17 cellular contexts compared by ENCODE assay signal in genomic region chr2:159297042-159297707, GRCh38. TPM values are rescaled to one million over a fixed set of nuclear protein-coding genes. Genes with fewer than 3 reads are reported as not detected.
DNase-seq lines count a peak whose midpoint lies in the region; ATAC-seq, FAIRE-seq and TF ChIP-seq lines count a peak whose summit lies in the region.
"Had no signal": no experiment of that assay in that cellular context is flagged by ENCODE, and none has a peak within 500 bp of the region (broad histone marks: within the 10 kb centered on the region; RNA-seq: fewer than 3 reads in every experiment).

No MANE protein-coding gene starts in this region.

- CTCF ChIA-PET in A549 (lab: Yijun Ruan, JAX): no interaction called here
- CTCF ChIA-PET in PC-3 (lab: Charles Lee): interaction anchor here (0.5 kb wide), 1 partner anchor 18 kb away, joined by 3 read pairs; no protein-coding TSS in a partner anchor

- H3K4me2 ChIP-seq in A549 (no peak overlapping the region), PC-3 (ENCODE audit: low read length) (no peak overlapping the region)

- FAIRE-seq in A549 (lab: Jason Lieb, UNC) (no peak), HTR-8/SVneo (lab: Jason Lieb, UNC) (no peak), GM12892 (lab: Jason Lieb, UNC) (no peak)
- FAIRE-seq: GM18507, H1 had no signal

- H3K27me3 ChIP-seq in PC-3 (ENCODE audit: low read length) (no peaks in the 10 kb centered on the region), esophagus (ENCODE audit: control insufficient read depth in 1 of 2, insufficient read depth in 2 of 2, low read length in 2 of 2) (no peaks in the 10 kb centered on the region)
- H3K27me3 ChIP-seq: MG63 had no signal

- H3K9ac ChIP-seq in PC-3 (ENCODE audit: low read length): no peak overlapping the region

- BruUV-seq in PC-3 (replicated peaks; lab: Mats Ljungman, UMichigan): no TSS peak

- TF ChIP-seq CTCF in A549 (IDR thresholded peaks at IDR 0.05) (no peak), PC-3 (conservative IDR thresholded peaks at IDR 0.05; ENCODE audit: low read depth, low read length) (no peak)

- H3K27me3 Mint-ChIP-seq in natural killer cell treated with Interleukin-12 subunit alpha and Interleukin-12 subunit beta and Interleukin-15 and Interleukin-18, amount 100 ng/mL, for 72 hours: peaks cover 0 to 2% of the 10 kb centered on the region in 2 donors

- H3K27ac ChIP-seq in A549: no peak overlapping the region
- no peak overlapping the region for H3K27ac ChIP-seq in PC-3 (ENCODE audit: low read length)
- peak overlapping the region; percentile 40 to 44 for H3K27ac ChIP-seq in esophagus (ENCODE audit: low read depth in 2 of 2, low read length in 1 of 2)

- H3K9me3 Mint-ChIP-seq in natural killer cell treated with Interleukin-12 subunit alpha and Interleukin-12 subunit beta and Interleukin-15 and Interleukin-18, amount 100 ng/mL, for 72 hours: no peaks in the 10 kb centered on the region

- DNase-seq in A549 (ENCODE audit: low read depth in 1 of 2, low spot score in 1 of 2) (no peak), DMS53 treated with DMSO at 0.1 percent for 48 hours (lab: John Stamatoyannopoulos, UW; ENCODE audit: unreplicated experiment) (peak; percentile 56), PC-3 (peak; percentile 48), HTR-8/SVneo (ENCODE audit: insufficient read length, low spot score) (no peak), GM12892 (ENCODE audit: insufficient read length) (no peak)
- no peak for DNase-seq in natural killer cell treated with Interleukin-12 subunit alpha and Interleukin-12 subunit beta and Interleukin-15 and Interleukin-18, amount 100 ng/mL, for 72 hours (ENCODE audit: low spot score)
- DNase-seq: Caco-2, MG63, NCI-H1092 treated with DMSO at 0.1 percent for 48 hours, NCI-H2081 treated with DMSO at 0.1 percent for 48 hours, NCI-H345, NCI-H69, SW 1271 had no signal

- no peaks in the 10 kb centered on the region for H3F3A ChIP-seq in PC-3 (ENCODE audit: low read length, unreplicated experiment)

- TF ChIP-seq POLR2A in A549 (IDR thresholded peaks at IDR 0.05; ENCODE audit: low read length) (no peak), GM12892 (IDR thresholded peaks at IDR 0.05; ENCODE audit: low read depth, low read length) (no peak)

- H3K9me3 ChIP-seq in A549 (no peaks in the 10 kb centered on the region), PC-3 (ENCODE audit: low read length) (no peaks in the 10 kb centered on the region), esophagus (ENCODE audit: control insufficient read depth in 2 of 2, insufficient read depth in 1 of 2, low read depth in 1 of 2, low read length in 1 of 2) (no peaks in the 10 kb centered on the region)
- H3K9me3 ChIP-seq: Caco-2 had no signal

- ATAC-seq in A549: peak; percentile 64 to 71; a peak in 5 of 6 replicates
- no peak for ATAC-seq in PC-3
- ATAC-seq in natural killer cell treated with Interleukin-12 subunit alpha and Interleukin-12 subunit beta and Interleukin-15 and Interleukin-18, amount 100 ng/mL, for 72 hours: no peak
- ATAC-seq: Panc1 had no signal

- H3K79me2 ChIP-seq in PC-3 (ENCODE audit: low read length): no peaks in the 10 kb centered on the region

- no peak overlapping the region for H3K4me3 ChIP-seq in A549
- H3K4me3 ChIP-seq in PC-3 (ENCODE audit: low read length): no peak overlapping the region
- H3K4me3 ChIP-seq in esophagus (ENCODE audit: low read depth in 1 of 2, low read length in 2 of 2): no peak overlapping the region
- H3K4me3 ChIP-seq: MG63 had no signal

- H4K20me1 ChIP-seq in PC-3 (ENCODE audit: low read length): no peaks in the 10 kb centered on the region

- intact Hi-C loops in PC-3 (cut with micrococcal nuclease): no loop called here

- no peaks in the 10 kb centered on the region for H3K36me3 Mint-ChIP-seq in natural killer cell treated with Interleukin-12 subunit alpha and Interleukin-12 subunit beta and Interleukin-15 and Interleukin-18, amount 100 ng/mL, for 72 hours

- H3K4me3 Mint-ChIP-seq in natural killer cell treated with Interleukin-12 subunit alpha and Interleukin-12 subunit beta and Interleukin-15 and Interleukin-18, amount 100 ng/mL, for 72 hours: no peak overlapping the region

- WGBS in A549 (ENCODE audit: missing lambda C conversion rate): 78% methylated on average over 5 of the region's 5 CpGs
- WGBS in esophagus, 2 donors: 71 to 78% methylated on average over 5 of the region's 5 CpGs

- no peaks in the 10 kb centered on the region for H3K9me2 ChIP-seq in PC-3 (replicated peaks; ENCODE audit: low read length)

- H3K4me1 ChIP-seq in A549: no peaks in the 10 kb centered on the region
- 0 out of 2 replicates have a peak, but pooled peaks cover 6% of the 10 kb centered on the region for H3K4me1 ChIP-seq in PC-3 (ENCODE audit: insufficient read depth, low read length)
- H3K4me1 ChIP-seq in esophagus (ENCODE audit: control insufficient read depth in 2 of 2, insufficient read depth in 2 of 2, low read length in 1 of 2): peaks cover 0 to 3% of the 10 kb centered on the region in 2 donors

- H2AFZ ChIP-seq in PC-3 (ENCODE audit: low read length): no peak overlapping the region

- H3K4me1 Mint-ChIP-seq in natural killer cell treated with Interleukin-12 subunit alpha and Interleukin-12 subunit beta and Interleukin-15 and Interleukin-18, amount 100 ng/mL, for 72 hours (ENCODE audit: low read depth in 2 of 2): no peaks in the 10 kb centered on the region

- POLR2A ChIA-PET in A549 (lab: Yijun Ruan, JAX) (no interaction called here), PC-3 (lab: Charles Lee; ENCODE audit: unreplicated experiment) (no interaction called here)

- no peak for TF ChIP-seq EP300 in A549 (IDR thresholded peaks at IDR 0.05)

- TF ChIP-seq RAD21 in A549 (conservative IDR thresholded peaks at IDR 0.05 in 1 of 2, IDR thresholded peaks at IDR 0.05 in 1 of 2): no peak

- H3K36me3 ChIP-seq in PC-3 (ENCODE audit: low read depth, low read length) (no peaks in the 10 kb centered on the region), esophagus (ENCODE audit: control insufficient read depth in 2 of 2, insufficient read depth in 2 of 2, low read length in 1 of 2) (no peaks in the 10 kb centered on the region)
- H3K36me3 ChIP-seq: MG63 had no signal

- no peak overlapping the region for H3K27ac Mint-ChIP-seq in natural killer cell treated with Interleukin-12 subunit alpha and Interleukin-12 subunit beta and Interleukin-15 and Interleukin-18, amount 100 ng/mL, for 72 hours

TF ChIP-seq in A549, 52 proteins besides CTCF, POLR2A, EP300 and RAD21:
- TF ChIP-seq HOXB13 (CRISPR knock-in tag; IDR thresholded peaks at IDR 0.05; ENCODE audit: low read depth) (no peak), HMGXB4 (CRISPR knock-in tag; IDR thresholded peaks at IDR 0.05; ENCODE audit: borderline replicate concordance) (no peak), BHLHE40 (IDR thresholded peaks at IDR 0.05; ENCODE audit: low read depth, low read length) (no peak), ZC3H11A (IDR thresholded peaks at IDR 0.05) (no peak), MYC (IDR thresholded peaks at IDR 0.05; ENCODE audit: borderline replicate concordance, low read length) (no peak), HDAC2 (IDR thresholded peaks at IDR 0.05) (no peak), NR3C1 (IDR thresholded peaks at IDR 0.05) (no peak), KDM5A (IDR thresholded peaks at IDR 0.05) (no peak), ESRRA (IDR thresholded peaks at IDR 0.05; ENCODE audit: borderline replicate concordance, low read length) (no peak), ZSCAN20 (CRISPR knock-in tag; IDR thresholded peaks at IDR 0.05) (no peak), JUNB (IDR thresholded peaks at IDR 0.05) (no peak), ZNF302 (CRISPR knock-in tag; IDR thresholded peaks at IDR 0.05) (no peak), CBX8 (IDR thresholded peaks at IDR 0.05) (no peak), MAX (IDR thresholded peaks at IDR 0.05) (no peak), SREBF2 (IDR thresholded peaks at IDR 0.05) (no peak), TFCP2L1 (CRISPR knock-in tag; IDR thresholded peaks at IDR 0.05) (no peak), RNF2 (IDR thresholded peaks at IDR 0.05; ENCODE audit: borderline replicate concordance, low read depth) (no peak), FOXS1 (CRISPR knock-in tag; IDR thresholded peaks at IDR 0.05) (no peak)
- TF ChIP-seq, protein P1, sequence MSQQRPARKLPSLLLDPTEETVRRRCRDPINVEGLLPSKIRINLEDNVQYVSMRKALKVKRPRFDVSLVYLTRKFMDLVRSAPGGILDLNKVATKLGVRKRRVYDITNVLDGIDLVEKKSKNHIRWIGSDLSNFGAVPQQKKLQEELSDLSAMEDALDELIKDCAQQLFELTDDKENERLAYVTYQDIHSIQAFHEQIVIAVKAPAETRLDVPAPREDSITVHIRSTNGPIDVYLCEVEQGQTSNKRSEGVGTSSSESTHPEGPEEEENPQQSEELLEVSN (IDR thresholded peaks at IDR 0.05; ENCODE audit: borderline replicate concordance, low read depth): no peak

RNA-seq across cellular contexts. Expression of gene WDSUB1, which starts 10.7 kb away (rescaled TPM):
- polyA plus RNA-seq in A549 (2011; rRNA removed): 11.4 and 11.7 TPM in 2 replicates
- polyA plus RNA-seq in A549 (2012; cell fraction: cytosol; rRNA removed): 5.5 and 6.2 TPM in 2 replicates
- 3.8 and 4.7 TPM in 2 replicates for polyA plus RNA-seq in A549 (2012; cell fraction: nucleus; rRNA removed)
- 8.7 to 9.1 TPM (median 9.0 TPM) in 3 replicates for polyA plus RNA-seq in A549 (2017; fragmentation: RNase III; extraction: RNeasy Plus Mini Kit Qiagen cat#74134 plus additional on column Dnase treatment)
- polyA minus RNA-seq in A549 (2011; rRNA and poly(A)+ RNA removed): 8.4 and 10.5 TPM in 2 replicates
- 3.5 and 6.6 TPM in 2 replicates for total RNA-seq in PC-3 (2014; rRNA removed)
- 1 to 10 TPM; 8.0 to 9.0 TPM for polyA plus RNA-seq in esophagus
- polyA plus RNA-seq in GM12892 (2012; ENCODE audit: missing spikeins): 9.5 TPM
- total RNA-seq in natural killer cell treated with Interleukin-12 subunit alpha and Interleukin-12 subunit beta and Interleukin-15 and Interleukin-18, amount 100 ng/mL, for 72 hours: 1 to 10 TPM; 5.4 to 8.8 TPM

Comparison
In these comparisons a context has a peak if more than half of its experiments do, and no peak if none do; other contexts are left out.
1. ATAC-seq: peak in A549 (2 of 2); none in PC-3 (single experiment) and natural killer cell treated with Interleukin-12 subunit alpha and Interleukin-12 subunit beta and Interleukin-15 and Interleukin-18, amount 100 ng/mL, for 72 hours (0 of 2).
2. DNase-seq: peak in DMS53 treated with DMSO at 0.1 percent for 48 hours (single experiment) and PC-3 (single experiment); none in A549 (0 of 2), HTR-8/SVneo (single experiment), GM12892 (single experiment) and natural killer cell treated with Interleukin-12 subunit alpha and Interleukin-12 subunit beta and Interleukin-15 and Interleukin-18, amount 100 ng/mL, for 72 hours (single experiment).
3. H3K27ac ChIP-seq: peak in esophagus (2 of 2); none in A549 (0 of 2) and PC-3 (single experiment).